In the genomic region with DNA sequence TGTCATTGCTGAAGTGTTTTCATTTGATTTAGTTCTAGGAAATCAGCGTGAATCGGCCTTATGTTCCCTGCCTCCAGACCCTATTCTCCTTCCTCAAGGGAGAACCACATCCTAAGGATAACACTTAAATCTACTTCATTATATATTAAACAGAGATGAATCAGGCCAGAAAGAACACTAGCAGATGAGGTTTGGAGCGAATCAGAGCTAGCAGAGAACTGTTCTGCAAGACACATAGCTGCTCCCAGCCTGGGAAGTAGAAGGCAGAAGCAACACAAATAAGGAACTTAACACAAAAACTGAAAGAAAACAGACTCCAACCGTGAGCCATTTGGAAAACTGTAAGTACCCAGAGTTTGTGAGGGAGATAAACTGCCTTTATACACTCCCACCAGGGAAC, we compare ENCODE assay signal across 23 cellular contexts.
DNase-seq lines count a peak whose midpoint lies in the region; ATAC-seq and TF ChIP-seq lines count a peak whose summit lies in the region.
"Had no signal": no experiment of that assay in that cellular context is flagged by ENCODE, and none has a peak within 500 bp of the region (broad histone marks: within the 10 kb centered on the region; RNA-seq: fewer than 3 reads in every experiment).

No MANE protein-coding gene starts in this region.

- H3K9me3 ChIP-seq in RWPE2 (ENCODE audit: severe bottlenecking) (peaks cover 2% of the 10 kb centered on the region), mesodermal cell (ENCODE audit: control insufficient read depth, low read length) (peaks cover 10% of the 10 kb centered on the region)
- H3K9me3 ChIP-seq: adrenal gland, transverse colon had no signal

- WGBS in mesodermal cell (ENCODE audit: insufficient coverage in 2 of 2), 2 experiments = 100% methylated on average over 1 of the region's 4 CpGs; no CpG with 5 or more reads in 1 of the 2 experiments

- no peak overlapping the region for H3K4me3 Mint-ChIP-seq in activated naive CD8-positive, alpha-beta T cell treated with anti-CD3 and anti-CD28 coated beads for 36 hours
- H3K4me3 Mint-ChIP-seq: CD4-positive, alpha-beta T cell; endodermal cell; GM23338 had no signal

- DNase-seq in AG10803 (ENCODE audit: low read depth) (peak; percentile 11), RWPE2 (ENCODE audit: low spot score) (no peak), dermis blood vessel endothelial cell (peak; percentile 26), medulla oblongata (ENCODE audit: extremely low spot score) (no peak), nucleus accumbens (lab: John Stamatoyannopoulos, UW) (no peak)
- DNase-seq in activated naive CD8-positive, alpha-beta T cell treated with anti-CD3 and anti-CD28 coated beads for 36 hours = no peak
- DNase-seq: activated CD8-positive, alpha-beta memory T cell treated with anti-CD3 and anti-CD28 coated beads for 24 hours; adrenal gland; CD4-positive, alpha-beta T cell; DMS53; endodermal cell; foreskin melanocyte; NCI-H1930; occipital lobe; right cardiac atrium; stimulated activated naive CD8-positive, alpha-beta T cell treated with anti-CD3 and anti-CD28 coated beads, Interleukin-15, Interleukin-2, amounts not matched to agents 100 U/mL and 50 U/mL, for 24 hours; transverse colon had no signal

- no peaks in the 10 kb centered on the region for H3K4me1 Mint-ChIP-seq in activated naive CD8-positive, alpha-beta T cell treated with anti-CD3 and anti-CD28 coated beads for 36 hours

- H3K4me3 ChIP-seq in AG10803 (ENCODE audit: low read length) (no peak overlapping the region), RWPE2 (ENCODE audit: severe bottlenecking) (no peak overlapping the region), mesodermal cell (ENCODE audit: extremely low read depth, insufficient read depth, low read length, poor library complexity, severe bottlenecking) (no peak overlapping the region)
- H3K4me3 ChIP-seq: adrenal gland, GM23338, transverse colon had no signal

- H3K27me3 ChIP-seq in RWPE2 (ENCODE audit: insufficient read depth, poor library complexity, severe bottlenecking) = no peaks in the 10 kb centered on the region
- H3K27me3 ChIP-seq: adrenal gland, transverse colon had no signal

- H3K9me3 Mint-ChIP-seq in activated naive CD8-positive, alpha-beta T cell treated with anti-CD3 and anti-CD28 coated beads for 36 hours = no peaks in the 10 kb centered on the region
- H3K9me3 Mint-ChIP-seq: endodermal cell, GM23338 had no signal

- ATAC-seq in RWPE2 (ENCODE audit: low read depth) (no peak), HG03460 (IDR thresholded peaks at IDR 0.05; ENCODE audit: unreplicated experiment) (no peak)
- ATAC-seq: activated CD4-positive, CD25-positive, alpha-beta regulatory T cell treated with anti-CD3 and anti-CD28 coated beads, Interleukin-2, amount 50 U/mL, for 24 hours; left lobe of liver; Right ventricle myocardium inferior; stimulated activated naive CD8-positive, alpha-beta T cell treated with anti-CD3 and anti-CD28 coated beads, Interleukin-15, Interleukin-2, amounts not matched to agents 100 U/mL and 50 U/mL, for 24 hours had no signal

- TF ChIP-seq CTCF in AG10803 (conservative IDR thresholded peaks at IDR 0.05; ENCODE audit: low read length) (no peak), RWPE2 (IDR thresholded peaks at IDR 0.05; ENCODE audit: poor library complexity, severe bottlenecking) (no peak)

- H3K27ac Mint-ChIP-seq in activated naive CD8-positive, alpha-beta T cell treated with anti-CD3 and anti-CD28 coated beads for 36 hours = no peak overlapping the region
- H3K27ac Mint-ChIP-seq: CD4-positive, alpha-beta T cell; endodermal cell; GM23338 had no signal

- no peaks in the 10 kb centered on the region for H3K36me3 Mint-ChIP-seq in activated naive CD8-positive, alpha-beta T cell treated with anti-CD3 and anti-CD28 coated beads for 36 hours

- no peaks in the 10 kb centered on the region for H3K27me3 Mint-ChIP-seq in activated naive CD8-positive, alpha-beta T cell treated with anti-CD3 and anti-CD28 coated beads for 36 hours
- H3K27me3 Mint-ChIP-seq: CD4-positive, alpha-beta T cell had no signal

- H3K36me3 ChIP-seq in RWPE2 (ENCODE audit: low read depth) (no peaks in the 10 kb centered on the region), mesodermal cell (ENCODE audit: control insufficient read depth, insufficient read depth, low read length) (no peaks in the 10 kb centered on the region)
- H3K36me3 ChIP-seq: adrenal gland, transverse colon had no signal

- H3K27ac ChIP-seq in RWPE2 (ENCODE audit: poor library complexity, severe bottlenecking) = peak overlapping the region; percentile 81
- H3K27ac ChIP-seq in mesodermal cell (ENCODE audit: low read depth, low read length, severe bottlenecking) = peak overlapping the region; percentile 97
- H3K27ac ChIP-seq: transverse colon had no signal

- H3K4me1 ChIP-seq in RWPE2 (ENCODE audit: insufficient read depth, poor library complexity, severe bottlenecking) (peaks cover 56% of the 10 kb centered on the region), mesodermal cell (ENCODE audit: control insufficient read depth, insufficient read depth, low read length, poor library complexity, severe bottlenecking) (peaks cover 24% of the 10 kb centered on the region)
- H3K4me1 ChIP-seq: adrenal gland, transverse colon had no signal

Comparison
In these comparisons a context has a peak if more than half of its experiments do, and no peak if none do; other contexts are left out.
1. DNase-seq: peak in AG10803 (single experiment) and dermis blood vessel endothelial cell (single experiment); none in RWPE2 (single experiment), medulla oblongata (single experiment), nucleus accumbens (0 of 56) and activated naive CD8-positive, alpha-beta T cell treated with anti-CD3 and anti-CD28 coated beads for 36 hours (single experiment).